ENCODE assay signal across 8 cellular contexts in genomic region chr19:10195199-10195519, GRCh38. TPM values are rescaled to one million over a fixed set of nuclear protein-coding genes. Genes with fewer than 3 reads are reported as not detected.
DNase-seq lines count a peak whose midpoint lies in the region; ATAC-seq and TF ChIP-seq lines count a peak whose summit lies in the region.

No MANE protein-coding gene starts in this region.

- H3K27me3 Mint-ChIP-seq in naive B cell = no peaks in the 10 kb centered on the region

- H3K4me3 ChIP-seq in brain microvascular endothelial cell (ENCODE audit: low read depth, low read length) = peak overlapping the region; percentile 87

- peak overlapping the region; percentile 87 for H3K27ac ChIP-seq in C4-2B
- H3K27ac ChIP-seq in brain microvascular endothelial cell = no peak overlapping the region

- TF ChIP-seq CTCF in C4-2B (conservative IDR thresholded peaks at IDR 0.05) = no peak
- no peak for TF ChIP-seq CTCF in brain microvascular endothelial cell (IDR thresholded peaks at IDR 0.05; ENCODE audit: low read depth, low read length, missing control alignments)

- DNase-seq in brain microvascular endothelial cell (no peak), naive B cell (no peak), occipital lobe (lab: John Stamatoyannopoulos, UW) (no peak), activated gamma-delta T cell treated with Interleukin-2 at 50 U/mL for 16 hours (no peak), SKM-1 treated with dmso at 0.1 percent for 144 hours (lab: John Stamatoyannopoulos, UW; ENCODE audit: unreplicated experiment) (no peak), anterior cingulate cortex (lab: John Stamatoyannopoulos, UW) (no peak)

- no peaks in the 10 kb centered on the region for H3K9me3 Mint-ChIP-seq in naive B cell

- H3K4me1 Mint-ChIP-seq in naive B cell = peaks cover 9 to 29% (median 18%) of the 10 kb centered on the region in 3 donors

- no peaks in the 10 kb centered on the region for H3K27me3 ChIP-seq in brain microvascular endothelial cell (replicated peaks)

- no peaks in the 10 kb centered on the region for H3K36me3 ChIP-seq in brain microvascular endothelial cell (replicated peaks)

- in situ Hi-C loops in brain microvascular endothelial cell (cut with HindIII; ENCODE audit: low pct_ligation_motif_present, low sequenced_read_pairs) = no loop called here

- no peaks in the 10 kb centered on the region for H3K36me3 Mint-ChIP-seq in naive B cell

- H3K27ac Mint-ChIP-seq in naive B cell = peak overlapping the region in 5 of 6 donors; percentile 66 to 92 (median 91)

- H3K4me3 Mint-ChIP-seq in naive B cell = peak overlapping the region; percentile 87 to 97 (median 93)

- peak; percentile 17 for ATAC-seq in HG03139 (IDR thresholded peaks at IDR 0.05; ENCODE audit: unreplicated experiment)
- ATAC-seq in naive B cell (ENCODE audit: low read depth in 2 of 2) = peak in 1 of 2 donors; percentile 2

RNA-seq across cellular contexts. Expression of gene DNMT1, which starts 0.4 kb away (rescaled TPM):
- 10 to 100 TPM; 13.9 to 56.7 (median 31.3) TPM for polyA plus RNA-seq in naive B cell (ENCODE audit: low read depth in 6 of 6)
- 21.4 TPM for total RNA-seq in occipital lobe

RNA-seq across cellular contexts. Expression of gene S1PR2, which starts 36.0 kb away (rescaled TPM):
- polyA plus RNA-seq in naive B cell (ENCODE audit: low read depth in 6 of 6) = under 1 TPM in 4 of 6 donors, not detected in 2; 0.06 to 0.21 (median 0.16) TPM
- 4.7 TPM for total RNA-seq in occipital lobe

RNA-seq across cellular contexts. Expression of gene MRPL4, which starts 56.9 kb away (rescaled TPM):
- 10 to 100 TPM; 23.7 to 34.3 (median 27.4) TPM for polyA plus RNA-seq in naive B cell (ENCODE audit: low read depth in 6 of 6)
- 8.9 TPM for total RNA-seq in occipital lobe
